ENCODE assay signal across 8 cellular contexts in the genomic region with DNA sequence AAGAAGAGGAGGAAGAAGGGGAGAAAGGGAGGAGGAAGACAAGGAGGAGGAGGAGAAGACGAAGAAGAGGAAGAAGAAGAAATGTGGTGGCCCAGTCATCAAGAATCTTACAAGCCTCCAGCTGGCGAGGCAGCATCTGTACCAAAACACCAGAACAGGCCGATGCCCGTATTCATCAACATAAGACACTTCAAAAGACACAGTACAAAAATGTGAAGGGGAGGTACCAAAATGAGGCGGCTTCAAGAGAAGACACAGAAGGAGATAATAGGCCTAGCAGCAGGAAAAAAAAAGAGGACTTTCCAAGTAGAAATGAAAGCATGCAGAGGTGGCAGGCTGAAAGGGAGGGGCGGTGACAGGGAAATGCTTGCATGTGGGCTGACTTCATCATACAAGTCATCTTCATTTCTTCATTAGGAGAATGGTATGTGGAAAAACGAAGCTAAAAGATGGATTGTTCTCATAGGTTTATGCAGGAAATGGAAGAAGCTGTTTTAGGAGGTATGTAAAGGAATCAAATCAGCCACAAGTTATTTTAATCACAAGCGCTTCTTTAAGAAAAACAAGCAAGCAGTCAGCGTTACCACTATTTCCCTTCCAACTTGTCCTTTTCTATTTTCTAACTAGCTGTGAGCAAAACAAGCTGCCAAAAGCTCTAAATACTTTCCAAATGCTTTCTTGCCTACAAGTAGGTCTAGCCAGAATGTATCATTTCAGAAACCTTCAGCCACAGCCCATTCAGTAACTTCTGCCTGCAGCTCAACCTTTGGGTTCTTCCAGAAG.
DNase-seq lines count a peak whose midpoint lies in the region; ATAC-seq and TF ChIP-seq lines count a peak whose summit lies in the region.

No MANE protein-coding gene starts in this region.

- no peaks in the 10 kb centered on the region for H3F3A ChIP-seq in PC-9 (ENCODE audit: insufficient read depth, low read depth)

- peak overlapping the region in 3 of 5 experiments; percentile 2 to 61 (median 16) for H3K4me3 Mint-ChIP-seq in brain
- H3K4me3 Mint-ChIP-seq in memory B cell = peak overlapping the region; percentile 78

- TF ChIP-seq CTCF in brain (conservative IDR thresholded peaks at IDR 0.05) (no peak), PC-9 (conservative IDR thresholded peaks at IDR 0.05) (no peak)

- no peaks in the 10 kb centered on the region for H3K27me3 Mint-ChIP-seq in brain
- H3K27me3 Mint-ChIP-seq in memory B cell = no peaks in the 10 kb centered on the region

- H3K27ac Mint-ChIP-seq in brain (peak overlapping the region in 4 of 5 experiments; percentile 72 to 86 (median 76)), memory B cell (peak overlapping the region; percentile 91)

- H2AFZ ChIP-seq in PC-9 = no peak overlapping the region

- H3K4me1 Mint-ChIP-seq in brain (peaks cover 46% of the 10 kb centered on the region), memory B cell (peaks cover 21% of the 10 kb centered on the region)

- intact Hi-C loops in Right ventricle myocardium inferior (cut with DNase I) = no loop called here
- intact Hi-C loops in cardiac septum (cut with DNase I) = no loop called here
- intact Hi-C loops in PC-9 (cut with micrococcal nuclease; ENCODE audit: unreplicated experiment) = no loop called here

- no TSS peak for BruUV-seq in PC-9 (replicated peaks; lab: Mats Ljungman, UMichigan)

- CTCF ChIA-PET in PC-9 (lab: Charles Lee) = no interaction called here

- H3K27me3 ChIP-seq in PC-9 (ENCODE audit: insufficient read depth, low read depth) = no peaks in the 10 kb centered on the region

- H3K4me3 ChIP-seq in PC-9 = no peak overlapping the region

- ATAC-seq in Right ventricle myocardium inferior (peak; percentile 71), memory B cell (ENCODE audit: low read depth) (peak; percentile 91), HG03045 (IDR thresholded peaks at IDR 0.05; ENCODE audit: unreplicated experiment) (no peak)

- H3K36me3 Mint-ChIP-seq in brain (peaks cover 61% of the 10 kb centered on the region), memory B cell (peaks cover 20% of the 10 kb centered on the region)

- H3K9me2 ChIP-seq in PC-9 (ENCODE audit: insufficient read depth) = no peaks in the 10 kb centered on the region

- H3K9me3 Mint-ChIP-seq in brain (no peaks in the 10 kb centered on the region), memory B cell (no peaks in the 10 kb centered on the region)

- no peaks in the 10 kb centered on the region for H3K79me2 ChIP-seq in PC-9 (ENCODE audit: low read depth)

- DNase-seq in Right ventricle myocardium inferior (ENCODE audit: missing footprints) (no peak), cardiac septum (ENCODE audit: low spot score) (no peak), memory B cell (ENCODE audit: low spot score in 2 of 2) (no peak), SIG-M5 treated with dmso at 0.1 percent for 504 hours (lab: John Stamatoyannopoulos, UW; ENCODE audit: unreplicated experiment) (no peak), PC-9 (no peak)
- DNase-seq in stimulated activated naive CD4-positive, alpha-beta T cell (lab: John Stamatoyannopoulos, UW) = peak; percentile 33 to 82 (median 70)

- H3K27ac ChIP-seq in PC-9 = no peak overlapping the region

- H4K20me1 ChIP-seq in PC-9 (ENCODE audit: insufficient read depth) = no peaks in the 10 kb centered on the region

- no peaks in the 10 kb centered on the region for H3K9me3 ChIP-seq in PC-9 (ENCODE audit: insufficient read depth, low read depth)

- POLR2A ChIA-PET in PC-9 (lab: Charles Lee; ENCODE audit: unreplicated experiment) = no interaction called here

- no peaks in the 10 kb centered on the region for H3K36me3 ChIP-seq in PC-9 (ENCODE audit: low read depth)

- H3K4me2 ChIP-seq in PC-9 = no peak overlapping the region

- no peaks in the 10 kb centered on the region for H3K4me1 ChIP-seq in PC-9 (replicated peaks; ENCODE audit: insufficient read depth)

Comparison
In these comparisons a context has a peak if more than half of its experiments do, and no peak if none do; other contexts are left out.
1. DNase-seq: peak in stimulated activated naive CD4-positive, alpha-beta T cell (6 of 6); none in Right ventricle myocardium inferior (single experiment), cardiac septum (single experiment), memory B cell (0 of 2), SIG-M5 treated with dmso at 0.1 percent for 504 hours (single experiment) and PC-9 (0 of 2).